Comparison of ENCODE assay signal across 14 cellular contexts in the genomic region with DNA sequence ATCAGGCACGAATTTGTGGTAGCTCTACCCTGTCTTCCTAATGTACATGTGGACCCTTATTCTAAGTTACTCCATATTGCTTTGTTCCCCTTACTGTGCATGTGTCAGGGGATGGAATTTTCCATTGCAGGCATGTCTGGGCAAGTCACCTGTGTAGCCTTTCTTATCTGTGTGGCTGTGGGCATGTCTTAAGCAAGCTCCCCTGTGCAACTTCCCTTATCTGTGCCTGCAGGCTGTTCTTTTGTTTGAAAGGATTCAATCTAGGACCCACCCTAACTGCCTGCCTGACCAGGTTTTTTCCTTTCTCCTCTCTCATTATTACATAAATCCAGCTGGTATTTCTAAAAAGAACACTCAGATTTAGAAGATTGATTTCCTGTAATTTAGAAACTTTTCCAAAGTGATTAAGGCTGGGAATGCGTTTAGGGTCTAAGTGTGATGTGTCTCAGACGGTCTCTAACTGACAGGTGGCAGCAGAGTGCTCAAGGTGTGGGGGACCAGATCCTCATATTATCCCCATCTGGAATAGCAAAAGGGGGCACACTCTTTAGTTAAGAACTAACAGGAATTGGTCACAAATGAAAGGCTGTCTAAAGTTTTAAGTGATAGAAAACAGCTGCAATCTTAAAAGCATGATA.
DNase-seq lines count a peak whose midpoint lies in the region; ATAC-seq and TF ChIP-seq lines count a peak whose summit lies in the region.
"Had no signal": no experiment of that assay in that cellular context is flagged by ENCODE, and none has a peak within 500 bp of the region (broad histone marks: within the 10 kb centered on the region; RNA-seq: fewer than 3 reads in every experiment).

No MANE protein-coding gene starts in this region.

- CTCF ChIA-PET in activated CD8-positive, alpha-beta memory T cell treated with anti-CD3 and anti-CD28 coated beads, Interleukin-2, amount 10 ng/mL, durations not matched to agents 7 days and 5 days (lab: Charles Lee) = interaction anchor here (1.2 kb wide), 1 partner anchor 9 kb away, joined by 3 read pairs; no protein-coding TSS in a partner anchor

- no peaks in the 10 kb centered on the region for H3K27me3 Mint-ChIP-seq in activated CD8-positive, alpha-beta memory T cell treated with anti-CD3 and anti-CD28 coated beads, Interleukin-2, amount 10 ng/mL, durations not matched to agents 7 days and 5 days
- no peaks in the 10 kb centered on the region for H3K27me3 Mint-ChIP-seq in stimulated activated memory B cell treated with anti-CD40 and anti-IgM and Interleukin-4, amounts not matched to agents 10 μg/mL and 1 μg/mL and 100 μg/mL, for 72 hours

- H3K36me3 ChIP-seq in RWPE2 (ENCODE audit: low read depth) (no peaks in the 10 kb centered on the region), gastrocnemius medialis (no peaks in the 10 kb centered on the region)

- peaks cover 15% of the 10 kb centered on the region for H3K4me1 ChIP-seq in RWPE2 (ENCODE audit: insufficient read depth, poor library complexity, severe bottlenecking)
- no peaks in the 10 kb centered on the region for H3K4me1 ChIP-seq in gastrocnemius medialis

- H3K27me3 ChIP-seq in RWPE2 (ENCODE audit: insufficient read depth, poor library complexity, severe bottlenecking) (no peaks in the 10 kb centered on the region), gastrocnemius medialis (no peaks in the 10 kb centered on the region)

- in situ Hi-C loops in gastrocnemius medialis (cut with MboI; ENCODE audit: low sequenced_read_pairs in 4 of 4) = no loop called here

- H3K4me3 Mint-ChIP-seq in activated CD8-positive, alpha-beta memory T cell treated with anti-CD3 and anti-CD28 coated beads, Interleukin-2, amount 10 ng/mL, durations not matched to agents 7 days and 5 days = no peak overlapping the region
- H3K4me3 Mint-ChIP-seq in stimulated activated memory B cell treated with anti-CD40 and anti-IgM and Interleukin-4, amounts not matched to agents 10 μg/mL and 1 μg/mL and 100 μg/mL, for 72 hours = no peak overlapping the region
- H3K4me3 Mint-ChIP-seq: activated T-cell treated with anti-CD3 and anti-CD28 coated beads, Interleukin-2, amount 50 U/mL, for 24 hours; neural crest cell had no signal

- no peak for TF ChIP-seq CTCF in RWPE2 (IDR thresholded peaks at IDR 0.05; ENCODE audit: poor library complexity, severe bottlenecking)
- TF ChIP-seq CTCF in gastrocnemius medialis (IDR thresholded peaks at IDR 0.05 in 4 of 5, conservative IDR thresholded peaks at IDR 0.05 in 1 of 5) = no peak

- DNase-seq in activated CD8-positive, alpha-beta memory T cell treated with anti-CD3 and anti-CD28 coated beads, Interleukin-2, amount 10 ng/mL, durations not matched to agents 7 days and 5 days = no peak
- no peak for DNase-seq in activated CD8-positive, alpha-beta memory T cell treated with anti-CD3 and anti-CD28 coated beads, Interleukin-2, amount 50 U/mL, for 48 hours
- DNase-seq in RWPE2 (ENCODE audit: low spot score) (no peak), epithelial cell of prostate (ENCODE audit: low read depth, low spot score) (no peak), SW480 (ENCODE audit: low spot score) (no peak), NAMALWA (ENCODE audit: low spot score) (no peak), gastrocnemius medialis (no peak)
- DNase-seq: activated T-cell treated with anti-CD3 and anti-CD28 coated beads, Interleukin-2, amount 50 U/mL, for 24 hours; DMS79; NCI-H2029 treated with DMSO at 0.1 percent for 48 hours; stimulated activated CD4-positive, alpha-beta T cell treated with anti-CD3 and anti-CD28 coated beads, Interleukin-12 subunit alpha, Interleukin-12 subunit beta, amount 100 ng/mL, for 4 hours had no signal

- H3K9me3 ChIP-seq in RWPE2 (ENCODE audit: severe bottlenecking) (no peaks in the 10 kb centered on the region), gastrocnemius medialis (no peaks in the 10 kb centered on the region)

- peaks cover 2% of the 10 kb centered on the region for H3K9me3 Mint-ChIP-seq in activated CD8-positive, alpha-beta memory T cell treated with anti-CD3 and anti-CD28 coated beads, Interleukin-2, amount 10 ng/mL, durations not matched to agents 7 days and 5 days (ENCODE audit: low read depth)
- H3K9me3 Mint-ChIP-seq in stimulated activated memory B cell treated with anti-CD40 and anti-IgM and Interleukin-4, amounts not matched to agents 10 μg/mL and 1 μg/mL and 100 μg/mL, for 72 hours = no peaks in the 10 kb centered on the region

- H3K36me3 Mint-ChIP-seq in activated CD8-positive, alpha-beta memory T cell treated with anti-CD3 and anti-CD28 coated beads, Interleukin-2, amount 10 ng/mL, durations not matched to agents 7 days and 5 days = peaks cover 4% of the 10 kb centered on the region
- no peaks in the 10 kb centered on the region for H3K36me3 Mint-ChIP-seq in stimulated activated memory B cell treated with anti-CD40 and anti-IgM and Interleukin-4, amounts not matched to agents 10 μg/mL and 1 μg/mL and 100 μg/mL, for 72 hours

- no peak overlapping the region for H3K4me3 ChIP-seq in RWPE2 (ENCODE audit: severe bottlenecking)
- no peak overlapping the region for H3K4me3 ChIP-seq in gastrocnemius medialis

- H3K27ac Mint-ChIP-seq in activated CD8-positive, alpha-beta memory T cell treated with anti-CD3 and anti-CD28 coated beads, Interleukin-2, amount 10 ng/mL, durations not matched to agents 7 days and 5 days = peak overlapping the region; percentile 24
- peak overlapping the region; percentile 57 for H3K27ac Mint-ChIP-seq in stimulated activated memory B cell treated with anti-CD40 and anti-IgM and Interleukin-4, amounts not matched to agents 10 μg/mL and 1 μg/mL and 100 μg/mL, for 72 hours
- H3K27ac Mint-ChIP-seq: activated T-cell treated with anti-CD3 and anti-CD28 coated beads, Interleukin-2, amount 50 U/mL, for 24 hours had no signal

- no peak for TF ChIP-seq POLR2A in gastrocnemius medialis (IDR thresholded peaks at IDR 0.05)

- H3K27ac ChIP-seq in RWPE2 (ENCODE audit: poor library complexity, severe bottlenecking) (peak overlapping the region; percentile 37), epithelial cell of prostate (peak overlapping the region; percentile 14), gastrocnemius medialis (no peak overlapping the region)

- peaks cover 11% of the 10 kb centered on the region for H3K4me1 Mint-ChIP-seq in activated CD8-positive, alpha-beta memory T cell treated with anti-CD3 and anti-CD28 coated beads, Interleukin-2, amount 10 ng/mL, durations not matched to agents 7 days and 5 days
- peaks cover 13% of the 10 kb centered on the region for H3K4me1 Mint-ChIP-seq in stimulated activated memory B cell treated with anti-CD40 and anti-IgM and Interleukin-4, amounts not matched to agents 10 μg/mL and 1 μg/mL and 100 μg/mL, for 72 hours
- H3K4me1 Mint-ChIP-seq: neural crest cell had no signal

- no peak for ATAC-seq in activated CD8-positive, alpha-beta memory T cell treated with anti-CD3 and anti-CD28 coated beads, Interleukin-2, amount 10 ng/mL, durations not matched to agents 7 days and 5 days
- ATAC-seq in RWPE2 (ENCODE audit: low read depth) (peak; percentile 31; the same call in 2 of the 3 replicates), gastrocnemius medialis (no peak)
- no peak for ATAC-seq in stimulated activated memory B cell treated with anti-CD40 and anti-IgM and Interleukin-4, amounts not matched to agents 10 μg/mL and 1 μg/mL and 100 μg/mL, for 72 hours
- ATAC-seq: esophagus mucosa had no signal

- intact Hi-C loops in gastrocnemius medialis (cut with DNase I; ENCODE audit: low total_unique reads) = no loop called here

Comparison
In these comparisons a context has a peak if more than half of its experiments do, and no peak if none do; other contexts are left out.
1. H3K27ac ChIP-seq: peak in RWPE2 (single experiment) and epithelial cell of prostate (single experiment); none in gastrocnemius medialis (0 of 4).